ENCODE assay signal across 14 cellular contexts in genomic region chr22:24443668-24444067, GRCh38. TPM values are rescaled to one million over a fixed set of nuclear protein-coding genes. Genes with fewer than 3 reads are reported as not detected.
"Had no signal": no experiment of that assay in that cellular context is flagged by ENCODE, and none has a peak within 500 bp of the region (broad histone marks: within the 10 kb centered on the region; RNA-seq: fewer than 3 reads in every experiment).

No MANE protein-coding gene starts in this region.

- H3K4me3 Mint-ChIP-seq: central memory CD8-positive, alpha-beta T cell; neural crest cell had no signal

- H3K9me3 Mint-ChIP-seq: central memory CD8-positive, alpha-beta T cell; neural crest cell had no signal

- H3K27ac ChIP-seq: body of pancreas, pancreas, tibial artery, uterus had no signal

- H3K27me3 ChIP-seq: body of pancreas, pancreas, tibial artery, uterus had no signal

- DNase-seq: activated CD4-positive, alpha-beta T cell treated with anti-CD3 and anti-CD28 coated beads for 4 hours; amniotic stem cell; body of pancreas; effector memory CD4-positive, alpha-beta T cell; pancreas; stimulated activated CD4-positive, alpha-beta T cell treated with anti-CD3 and anti-CD28 coated beads, Interleukin-15, amount 100 ng/mL, for 24 hours; stimulated activated CD4-positive, alpha-beta T cell treated with anti-CD3 and anti-CD28 coated beads, Interleukin-4, amount 100 ng/mL, for 24 hours; uterus; WERI-Rb-1 had no signal

- H3K36me3 ChIP-seq: pancreas, tibial artery, uterus, WERI-Rb-1 had no signal

- ATAC-seq: body of pancreas, pancreas had no signal

- H3K4me1 ChIP-seq: body of pancreas, pancreas, uterus had no signal

- H3K9me3 ChIP-seq: body of pancreas, pancreas, tibial artery, uterus had no signal

- H3K27me3 Mint-ChIP-seq: central memory CD8-positive, alpha-beta T cell had no signal

- H3K4me3 ChIP-seq: body of pancreas, pancreas, tibial artery, uterus had no signal

RNA-seq across cellular contexts. Expression of gene ADORA2A, which starts 16.3 kb away (rescaled TPM):
- total RNA-seq: epithelial cell of proximal tubule had no signal

RNA-seq across cellular contexts. Expression of gene UPB1, which starts 51.5 kb away (rescaled TPM):
- total RNA-seq: epithelial cell of proximal tubule, neural crest cell, renal cortical epithelial cell had no signal
